In genomic region chr13:60981407-60981806, GRCh38 we compare ENCODE assay signal across 26 cellular contexts.
"Had no signal": no experiment of that assay in that cellular context is flagged by ENCODE, and none has a peak within 500 bp of the region (broad histone marks: within the 10 kb centered on the region; RNA-seq: fewer than 3 reads in every experiment).

No MANE protein-coding gene starts in this region.

- H3K79me2 ChIP-seq: hepatocyte had no signal

- H3K4me1 Mint-ChIP-seq: endodermal cell had no signal

- DNase-seq: cortex of kidney; dermis blood vessel endothelial cell; dorsolateral prefrontal cortex; effector CD4-positive, alpha-beta T cell; effector CD8-positive, alpha-beta T cell; effector memory CD4-positive, alpha-beta T cell; effector memory CD8-positive, alpha-beta T cell; endodermal cell; erythroblast; esophagus squamous epithelium; foreskin fibroblast; foreskin keratinocyte; foreskin melanocyte; gastrocnemius medialis; glutamatergic neuron; head of caudate nucleus; heart left ventricle; heart right ventricle; hippocampal formation had no signal

- H3K4me3 Mint-ChIP-seq: dendritic cell treated with granulocyte-macrophage colony-stimulating factor and Interleukin-4, amounts not matched to agents 40 ng/mL and 50 ng/mL, for 4 days; effector memory CD8-positive, alpha-beta T cell; endodermal cell had no signal

- H3K4me2 ChIP-seq: hepatocyte had no signal

- H3K36me3 ChIP-seq: esophagus muscularis mucosa, esophagus squamous epithelium, gastrocnemius medialis, gastroesophageal sphincter, heart left ventricle, heart right ventricle had no signal

- H3K4me3 ChIP-seq: coronary artery, dorsolateral prefrontal cortex, esophagus muscularis mucosa, esophagus squamous epithelium, gastrocnemius medialis, gastroesophageal sphincter, heart left ventricle, heart right ventricle, hepatocyte had no signal

- H2AFZ ChIP-seq: hepatocyte had no signal

- H3K4me1 ChIP-seq: esophagus muscularis mucosa, foreskin keratinocyte, gastrocnemius medialis, gastroesophageal sphincter, heart left ventricle, heart right ventricle had no signal

- H3K27me3 Mint-ChIP-seq: dendritic cell treated with granulocyte-macrophage colony-stimulating factor and Interleukin-4, amounts not matched to agents 40 ng/mL and 50 ng/mL, for 4 days; effector memory CD8-positive, alpha-beta T cell had no signal

- H3K27me3 ChIP-seq: dorsolateral prefrontal cortex, esophagus muscularis mucosa, esophagus squamous epithelium, foreskin keratinocyte, gastrocnemius medialis, gastroesophageal sphincter, heart left ventricle, heart right ventricle, hepatocyte had no signal

- H3K27ac ChIP-seq: coronary artery, dorsolateral prefrontal cortex, epithelial cell of prostate, esophagus muscularis mucosa, esophagus squamous epithelium, foreskin keratinocyte, gastrocnemius medialis, gastroesophageal sphincter, heart left ventricle, heart right ventricle, hepatocyte had no signal

- H3K9me3 ChIP-seq: gastrocnemius medialis had no signal

- ATAC-seq: effector memory CD8-positive, alpha-beta T cell; esophagus mucosa; foreskin keratinocyte; gastrocnemius medialis; gastroesophageal sphincter; heart left ventricle; heart right ventricle had no signal

- H3K27ac Mint-ChIP-seq: dendritic cell treated with granulocyte-macrophage colony-stimulating factor and Interleukin-4, amounts not matched to agents 40 ng/mL and 50 ng/mL, for 4 days; effector memory CD8-positive, alpha-beta T cell; endodermal cell had no signal
